In the genomic region with DNA sequence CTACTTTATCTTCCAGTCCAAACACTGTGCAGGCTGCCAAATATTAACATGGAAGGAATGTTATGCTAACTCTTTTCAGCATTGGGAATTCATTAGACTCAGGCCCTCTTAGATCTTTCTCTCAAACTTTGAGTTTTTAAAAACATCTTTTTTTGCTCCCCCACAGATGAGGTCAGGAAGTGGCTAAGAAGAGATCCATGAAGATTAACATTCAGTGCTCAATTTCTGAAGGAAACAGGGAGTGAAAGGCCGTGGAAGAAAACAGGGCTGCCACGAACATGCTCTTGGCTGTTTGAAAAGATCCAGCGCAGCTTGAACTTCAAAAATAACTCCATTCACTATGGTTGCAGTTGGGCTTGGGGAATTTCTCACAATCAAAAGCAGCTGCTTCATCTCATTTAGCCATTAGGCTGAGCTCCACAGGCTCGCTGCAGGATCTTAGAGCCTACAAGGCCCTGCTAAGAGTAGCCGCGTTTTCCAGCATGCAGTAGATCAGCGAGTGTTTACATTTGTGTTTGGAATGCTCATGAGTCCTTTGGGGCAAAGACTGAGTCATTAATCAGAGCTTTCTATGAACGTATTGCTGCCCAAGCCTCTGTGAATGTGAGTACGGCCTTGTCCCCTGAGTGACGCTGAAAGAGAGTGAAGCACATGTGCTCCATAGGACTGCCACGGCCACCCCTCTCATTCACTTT, we compare ENCODE assay signal across 11 cellular contexts. TPM values are rescaled to one million over a fixed set of nuclear protein-coding genes. Genes with fewer than 3 reads are reported as not detected.
A peak's percentile ranks its signal among the peaks of the same experiment; 100 is the strongest.
DNase-seq lines count a peak whose midpoint lies in the region; ATAC-seq, FAIRE-seq and TF ChIP-seq lines count a peak whose summit lies in the region.
"Had no signal": no experiment of that assay in that cellular context is flagged by ENCODE, and none has a peak within 500 bp of the region (broad histone marks: within the 10 kb centered on the region; RNA-seq: fewer than 3 reads in every experiment).

No MANE protein-coding gene starts in this region.

- TF ChIP-seq CTCF in astrocyte of the spinal cord (IDR thresholded peaks at IDR 0.05; ENCODE audit: low read depth, low read length), result no peak

- H3K4me1 ChIP-seq in skeletal muscle satellite cell (ENCODE audit: control insufficient read depth, insufficient read depth, low read length), result peaks cover 18% of the 10 kb centered on the region

- H3K4me3 ChIP-seq in astrocyte of the spinal cord (ENCODE audit: low read depth, low read length), result no peak overlapping the region
- H3K4me3 ChIP-seq in skeletal muscle satellite cell (ENCODE audit: low read length), result no peak overlapping the region

- no peaks in the 10 kb centered on the region for H3K36me3 ChIP-seq in skeletal muscle satellite cell (ENCODE audit: insufficient read depth, low read length)
- H3K36me3 ChIP-seq: neutrophil had no signal

- no peak for ATAC-seq in GM21423 (IDR thresholded peaks at IDR 0.05; ENCODE audit: unreplicated experiment)

- in situ Hi-C loops in astrocyte of the spinal cord (cut with HindIII; ENCODE audit: low sequenced_read_pairs) (no loop called here), ACHN (cut with HindIII; ENCODE audit: low pct_ligation_motif_present, low pct_unique_long_range_greater_than_20kb, low sequenced_read_pairs) (no loop called here)

- H3K9me3 ChIP-seq in skeletal muscle satellite cell (replicated peaks; ENCODE audit: low read length), result no peaks in the 10 kb centered on the region
- H3K9me3 ChIP-seq: neutrophil had no signal

- no peak overlapping the region for H3K4me2 ChIP-seq in skeletal muscle satellite cell (ENCODE audit: low read length)
- H3K4me2 ChIP-seq: KMS-11 had no signal

- no peaks in the 10 kb centered on the region for H3K27me3 ChIP-seq in skeletal muscle satellite cell (ENCODE audit: control insufficient read depth, insufficient read depth, low read length)
- H3K27me3 ChIP-seq: neutrophil had no signal

- H3K9ac ChIP-seq in skeletal muscle satellite cell (ENCODE audit: low read depth, low read length), result peak overlapping the region; percentile 2
- H3K9ac ChIP-seq: KMS-11 had no signal

- peak; percentile 73 for FAIRE-seq in G401.6 (lab: Jason Lieb, UNC)

- DNase-seq in astrocyte of the spinal cord (ENCODE audit: low read depth, low spot score) (peak; percentile 91), iris pigment epithelial cell (ENCODE audit: low read depth) (peak; percentile 93), ACHN (no peak), C1 segment of cervical spinal cord (lab: John Stamatoyannopoulos, UW) (no peak)
- DNase-seq in activated T-cell treated with anti-CD3 and anti-CD28 coated beads, Interleukin-2, amount 50 U/mL, for 48 hours, result no peak
- DNase-seq: cortex of kidney had no signal

RNA-seq across cellular contexts. Expression of a gene that starts 41.2 kb away (rescaled TPM):
- total RNA-seq in skeletal muscle satellite cell (2012; rRNA removed), result 9.9 and 11.4 TPM in 2 replicates

Comparison
In these comparisons a context has a peak if more than half of its experiments do, and no peak if none do; other contexts are left out.
1. DNase-seq: peak in astrocyte of the spinal cord (single experiment) and iris pigment epithelial cell (single experiment); none in ACHN (single experiment), activated T-cell treated with anti-CD3 and anti-CD28 coated beads, Interleukin-2, amount 50 U/mL, for 48 hours (0 of 2) and C1 segment of cervical spinal cord (0 of 14).